ENCODE assay signal across 1 cellular context in genomic region chr16:1929578-1930337, GRCh38.
A peak's percentile ranks its signal among the peaks of the same experiment; 100 is the strongest.
TF ChIP-seq lines count a peak whose summit lies in the region.

No MANE protein-coding gene starts in this region.

TF ChIP-seq in GM12878, 131 proteins besides CTCF, POLR2A, EP300 and RAD21 (continued from another document and continues in another):
- TF ChIP-seq REST (IDR thresholded peaks at IDR 0.05; ENCODE audit: low read depth, low read length) (no peak), CREB1 (IDR thresholded peaks at IDR 0.05; ENCODE audit: low read depth) (no peak), HDAC6 (IDR thresholded peaks at IDR 0.05; ENCODE audit: unreplicated experiment) (no peak), ELK1 (IDR thresholded peaks at IDR 0.05; ENCODE audit: low read depth, low read length) (no peak), BRCA1 (IDR thresholded peaks at IDR 0.05; ENCODE audit: low read depth, low read length) (no peak), POLR2AphosphoS2 (IDR thresholded peaks at IDR 0.05; ENCODE audit: low read depth, low read length) (no peak), RBBP5 (conservative IDR thresholded peaks at IDR 0.05) (no peak), WRNIP1 (IDR thresholded peaks at IDR 0.05; ENCODE audit: borderline replicate concordance, low read depth, low read length) (no peak), JUND (IDR thresholded peaks at IDR 0.05; ENCODE audit: low read depth, low read length) (0 out of 2 replicates have a peak, but pooled peaks have one; percentile 27), RB1 (IDR thresholded peaks at IDR 0.05; ENCODE audit: borderline replicate concordance) (peak; percentile 83; the same call in 1 of the 2 replicates), CBFB (IDR thresholded peaks at IDR 0.05; ENCODE audit: low read depth) (no peak), FOXK2 (IDR thresholded peaks at IDR 0.05) (no peak), CBX5 (IDR thresholded peaks at IDR 0.05; ENCODE audit: low read depth) (no peak), SP1 (IDR thresholded peaks at IDR 0.05; ENCODE audit: low read depth, low read length) (peak; percentile 29), PML (IDR thresholded peaks at IDR 0.05; ENCODE audit: low read length) (no peak), FOXM1 (IDR thresholded peaks at IDR 0.05; ENCODE audit: low read depth, low read length) (no peak), KDM1A (IDR thresholded peaks at IDR 0.05; ENCODE audit: borderline replicate concordance) (no peak), ASH2L (IDR thresholded peaks at IDR 0.05; ENCODE audit: borderline replicate concordance, low read depth) (no peak), USF2 (IDR thresholded peaks at IDR 0.05; ENCODE audit: borderline replicate concordance, low read depth, low read length) (no peak), SUPT20H (IDR thresholded peaks at IDR 0.05; ENCODE audit: borderline replicate concordance, control insufficient read depth, low read depth, low read length) (no peak), BACH1 (IDR thresholded peaks at IDR 0.05; ENCODE audit: borderline replicate concordance) (peak; percentile 80), ZNF24 (IDR thresholded peaks at IDR 0.05) (0 out of 2 replicates have a peak, but pooled peaks have one; percentile 62), BMI1 (IDR thresholded peaks at IDR 0.05; ENCODE audit: borderline replicate concordance) (no peak), MXI1 (IDR thresholded peaks at IDR 0.05; ENCODE audit: low read depth, low read length) (peak; percentile 78), USF1 (IDR thresholded peaks at IDR 0.05; ENCODE audit: borderline replicate concordance, extremely low read length, insufficient read depth, low read depth, low read length) (peak; percentile 3), HCFC1 (IDR thresholded peaks at IDR 0.05; ENCODE audit: low read length) (peak; percentile 22; the same call in 1 of the 2 replicates), EZH2 (IDR thresholded peaks at IDR 0.05; ENCODE audit: borderline replicate concordance, control insufficient read depth, low read depth, low read length) (no peak), CUX1 (IDR thresholded peaks at IDR 0.05; ENCODE audit: insufficient replicate concordance, low read depth, low read length) (no peak), ZZZ3 (IDR thresholded peaks at IDR 0.05; ENCODE audit: control insufficient read depth, insufficient read length, low read depth) (no peak), ESRRA (IDR thresholded peaks at IDR 0.05; ENCODE audit: low read length) (no peak), NRF1 (conservative IDR thresholded peaks at IDR 0.05; ENCODE audit: low read depth, low read length) (peak; percentile 91), IRF3 (IDR thresholded peaks at IDR 0.05) (0 out of 2 replicates have a peak, but pooled peaks have one; percentile 41), MYB (IDR thresholded peaks at IDR 0.05; ENCODE audit: borderline replicate concordance, low read depth, low read length) (no peak), MYC (IDR thresholded peaks at IDR 0.05; ENCODE audit: insufficient read depth, insufficient read length, insufficient replicate concordance, low read length, severe bottlenecking) (no peak), YBX1 (IDR thresholded peaks at IDR 0.05) (no peak), ATF3 (IDR thresholded peaks at IDR 0.05; ENCODE audit: borderline replicate concordance, extremely low read depth, low read depth, low read length) (0 out of 2 replicates have a peak, but pooled peaks have one; percentile 24), CHD4 (IDR thresholded peaks at IDR 0.05) (no peak), RFX5 (IDR thresholded peaks at IDR 0.05; ENCODE audit: low read depth, low read length) (no peak), PRDM15 (CRISPR knock-in tag; IDR thresholded peaks at IDR 0.05) (no peak), NFXL1 (IDR thresholded peaks at IDR 0.05; ENCODE audit: borderline replicate concordance) (no peak), E2F8 (IDR thresholded peaks at IDR 0.05; ENCODE audit: low read depth, partially characterized antibody) (no peak), SREBF2 (IDR thresholded peaks at IDR 0.05; ENCODE audit: low read length) (no peak), ETV6 (conservative IDR thresholded peaks at IDR 0.05 in 1 of 2, IDR thresholded peaks at IDR 0.05 in 1 of 2; ENCODE audit: borderline replicate concordance in 1 of 2, low read depth in 1 of 2) (no peak), CHD1 (IDR thresholded peaks at IDR 0.05; ENCODE audit: low read depth, low read length) (no peak)
